In the genomic region with DNA sequence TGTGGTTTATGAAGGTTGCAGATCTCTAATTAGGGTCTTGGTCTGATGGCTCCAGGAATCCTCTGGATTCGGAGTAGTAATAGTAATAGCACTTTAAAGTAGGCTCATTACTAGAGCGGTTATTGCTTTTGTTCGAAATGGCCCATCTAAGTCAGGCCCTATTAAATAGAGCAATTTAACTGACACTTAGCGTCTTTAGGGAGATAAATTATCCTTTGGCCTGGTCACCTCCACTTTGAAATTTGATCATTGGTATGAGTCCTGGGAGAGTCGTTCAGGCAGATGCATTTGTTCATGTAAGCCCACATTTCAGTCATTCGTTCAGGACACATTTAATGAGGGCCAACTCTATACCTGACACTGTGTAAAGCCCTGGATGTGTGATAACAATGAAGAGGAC, we compare ENCODE assay signal across 22 cellular contexts. TPM values are rescaled to one million over a fixed set of nuclear protein-coding genes. Genes with fewer than 3 reads are reported as not detected.
"Had no signal": no experiment of that assay in that cellular context is flagged by ENCODE, and none has a peak within 500 bp of the region (broad histone marks: within the 10 kb centered on the region; RNA-seq: fewer than 3 reads in every experiment).

No MANE protein-coding gene starts in this region.

- H3K36me3 Mint-ChIP-seq: activated naive CD4-positive, alpha-beta T cell treated with anti-CD3 and anti-CD28 coated beads, Interleukin-2, amount 50 U/mL, for 72 hours; naive B cell had no signal

- H3K27ac ChIP-seq: gastroesophageal sphincter, hepatocyte, testis, transverse colon had no signal

- H3K9me3 ChIP-seq: testis, transverse colon had no signal

- H3K4me3 ChIP-seq: gastroesophageal sphincter, hepatocyte, testis, transverse colon had no signal

- H3K4me1 Mint-ChIP-seq: activated B cell treated with CpG ODN at 0.5 μM for 24 hours; activated T-helper 17 cell treated with anti-CD3 and anti-CD28 coated beads, Interleukin-2, amount 50 U/mL, for 72 hours; naive B cell had no signal

- DNase-seq: activated B cell treated with CpG ODN at 0.5 μM for 24 hours; activated CD4-positive, alpha-beta T cell treated with anti-CD3 and anti-CD28 coated beads, Interleukin-2, amount 50 U/mL, for 1 hour; activated CD8-positive, alpha-beta T cell treated with anti-CD3 and anti-CD28 coated beads for 36 hours; activated T-cell treated with anti-CD3 and anti-CD28 coated beads, Interleukin-2, amount 50 U/mL, for 4 hours; cortex of kidney; effector memory CD8-positive, alpha-beta T cell; erythroblast; left cardiac atrium; naive B cell; occipital lobe; right cardiac atrium; stimulated activated CD4-positive, alpha-beta T cell treated with anti-CD3 and anti-CD28 coated beads, Interleukin-15, amount 100 ng/mL, for 24 hours; stimulated activated CD4-positive, alpha-beta T cell treated with anti-CD3 and anti-CD28 coated beads, Interleukin-2, amount 100 ng/mL, for 24 hours; stimulated activated naive CD4-positive, alpha-beta T cell; testis; transverse colon had no signal

- H2AFZ ChIP-seq: hepatocyte had no signal

- H3K9me3 Mint-ChIP-seq: activated B cell treated with CpG ODN at 0.5 μM for 24 hours; activated CD8-positive, alpha-beta T cell treated with anti-CD3 and anti-CD28 coated beads for 36 hours; activated T-cell treated with anti-CD3 and anti-CD28 coated beads, Interleukin-2, amount 50 U/mL, for 4 hours; activated T-helper 17 cell treated with anti-CD3 and anti-CD28 coated beads, Interleukin-2, amount 50 U/mL, for 72 hours had no signal

- H3K4me2 ChIP-seq: hepatocyte had no signal

- H3K36me3 ChIP-seq: gastroesophageal sphincter, transverse colon had no signal

- H3K27me3 ChIP-seq: gastroesophageal sphincter, hepatocyte, testis, transverse colon had no signal

- H3K27me3 Mint-ChIP-seq: activated B cell treated with CpG ODN at 0.5 μM for 24 hours had no signal

- H3K4me1 ChIP-seq: gastroesophageal sphincter, testis, transverse colon had no signal

- H3K27ac Mint-ChIP-seq: activated B cell treated with CpG ODN at 0.5 μM for 24 hours; activated CD8-positive, alpha-beta T cell treated with anti-CD3 and anti-CD28 coated beads for 36 hours; activated naive CD4-positive, alpha-beta T cell treated with anti-CD3 and anti-CD28 coated beads, Interleukin-2, amount 50 U/mL, for 72 hours; activated T-helper 17 cell treated with anti-CD3 and anti-CD28 coated beads, Interleukin-2, amount 50 U/mL, for 72 hours; effector memory CD8-positive, alpha-beta T cell; mesothelial cell of epicardium; naive B cell; T-helper 2 cell treated with Interferon-gamma antibody and Interleukin-4, amounts not matched to agents 5 μg/mL and 100 μg/mL, for 36 hours had no signal

- H3K4me3 Mint-ChIP-seq: activated B cell treated with CpG ODN at 0.5 μM for 24 hours; activated CD8-positive, alpha-beta T cell treated with anti-CD3 and anti-CD28 coated beads for 36 hours; activated T-cell treated with anti-CD3 and anti-CD28 coated beads, Interleukin-2, amount 50 U/mL, for 4 hours; activated T-helper 17 cell treated with anti-CD3 and anti-CD28 coated beads, Interleukin-2, amount 50 U/mL, for 72 hours; effector memory CD8-positive, alpha-beta T cell; mesothelial cell of epicardium; naive B cell; T-helper 2 cell treated with Interferon-gamma antibody and Interleukin-4, amounts not matched to agents 5 μg/mL and 100 μg/mL, for 36 hours had no signal

RNA-seq across cellular contexts. Expression of gene LDLRAD3, which starts 54.8 kb away (rescaled TPM):
- total RNA-seq: activated B cell treated with CpG ODN at 0.5 μM for 24 hours had no signal
